ENCODE assay signal across 8 cellular contexts in genomic region chr5:36876389-36876964, GRCh38. TPM values are rescaled to one million over a fixed set of nuclear protein-coding genes. Genes with fewer than 3 reads are reported as not detected.
DNase-seq lines count a peak whose midpoint lies in the region; ATAC-seq and TF ChIP-seq lines count a peak whose summit lies in the region.

Gene NIPBL (plus strand): TSS chr5:36876769. CDS start chr5:36953697, 76,928 bp downstream.

- peak; percentile 97 for TF ChIP-seq POLR2A in GM19099 (IDR thresholded peaks at IDR 0.05; ENCODE audit: extremely low read depth, insufficient read length, low read depth)

- DNase-seq in AG20443 (ENCODE audit: low spot score) (peak; percentile 93), NCI-H460 (ENCODE audit: extremely low read depth, low read depth) (peak; percentile 95), cerebellum (ENCODE audit: low spot score) (peak; percentile 85), kidney glomerular epithelial cell (lab: John Stamatoyannopoulos, UW) (peak; percentile 75)
- peak; percentile 82 for DNase-seq in activated CD4-positive, alpha-beta T cell treated with anti-CD3 and anti-CD28 coated beads for 1 hour
- DNase-seq in stimulated activated CD4-positive, alpha-beta T cell treated with anti-CD3 and anti-CD28 coated beads, Interleukin-1b, Interleukin-23, amount 100 ng/mL, for 1 hour (ENCODE audit: low read depth in 2 of 2): peak; percentile 69 to 70

- peak; percentile 73 for ATAC-seq in HG03432 (IDR thresholded peaks at IDR 0.05; ENCODE audit: unreplicated experiment)

RNA-seq across cellular contexts. Expression of gene NIPBL, which starts in this region (rescaled TPM):
- 15.7 and 17.1 TPM in 2 replicates for total RNA-seq in NCI-H460 (2014; rRNA removed; shearing (Covaris generic))
- polyA plus RNA-seq in NCI-H460 (2014; cell fraction: nucleus; rRNA removed): 6.0 and 8.1 TPM in 2 replicates
- 76.9 TPM for total RNA-seq in cerebellum

Comparison
In these comparisons a context has a peak if more than half of its experiments do, and no peak if none do; other contexts are left out.
1. Peak in every context shown above with its lines: DNase-seq and ATAC-seq.